ENCODE assay signal across 18 cellular contexts in the genomic region with DNA sequence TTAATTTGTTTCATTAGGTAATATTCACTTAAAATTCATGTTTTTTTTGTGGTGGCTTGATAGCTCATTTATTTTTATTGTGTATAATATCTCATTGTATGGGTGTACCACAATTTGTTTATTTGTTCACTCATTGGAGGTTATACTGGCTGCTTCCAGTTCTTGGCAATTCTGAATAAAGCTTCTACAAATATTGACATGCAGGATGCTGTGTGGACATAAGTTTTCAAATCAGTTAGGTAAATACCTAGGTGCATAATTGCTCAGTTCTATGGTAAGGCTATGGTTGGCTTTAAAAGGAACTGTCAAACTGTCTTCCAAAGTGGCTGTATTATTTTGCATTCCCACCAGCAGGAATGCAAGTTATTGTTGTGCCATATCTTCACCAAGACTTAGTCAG.
DNase-seq lines count a peak whose midpoint lies in the region; ATAC-seq and TF ChIP-seq lines count a peak whose summit lies in the region.
"Had no signal": no experiment of that assay in that cellular context is flagged by ENCODE, and none has a peak within 500 bp of the region (broad histone marks: within the 10 kb centered on the region; RNA-seq: fewer than 3 reads in every experiment).

No MANE protein-coding gene starts in this region.

- H3K27ac Mint-ChIP-seq in mesothelial cell of epicardium: no peak overlapping the region
- H3K27ac Mint-ChIP-seq: CD4-positive, CD25-positive, alpha-beta regulatory T cell; HFFc6; T-cell had no signal

- H3K4me3 Mint-ChIP-seq in mesothelial cell of epicardium: no peak overlapping the region
- H3K4me3 Mint-ChIP-seq: CD4-positive, CD25-positive, alpha-beta regulatory T cell; HFFc6; T-cell had no signal

- ATAC-seq in esophagus mucosa: no peak
- ATAC-seq: HepG2, T-cell had no signal

- H3K4me1 Mint-ChIP-seq in mesothelial cell of epicardium: no peaks in the 10 kb centered on the region
- H3K4me1 Mint-ChIP-seq: CD4-positive, CD25-positive, alpha-beta regulatory T cell; T-cell had no signal

- peaks cover 15% of the 10 kb centered on the region for H3K9me3 Mint-ChIP-seq in mesothelial cell of epicardium

- DNase-seq in NCI-H345 (lab: John Stamatoyannopoulos, UW) (peak; percentile 43), NCI-H345 treated with DMSO at 0.1 percent for 48 hours (lab: John Stamatoyannopoulos, UW; ENCODE audit: unreplicated experiment) (no peak), NCI-H1417 treated with DMSO at 0.1 percent for 48 hours (lab: John Stamatoyannopoulos, UW) (peak; percentile 4), NCI-H526 treated with DMSO at 0.1 percent for 48 hours (lab: John Stamatoyannopoulos, UW) (peak; percentile 76), mesothelial cell of epicardium (ENCODE audit: low spot score in 2 of 2, unreplicated experiment in 2 of 2) (no peak), NCI-H446 (lab: John Stamatoyannopoulos, UW) (no peak)
- DNase-seq: CD4-positive, CD25-positive, alpha-beta regulatory T cell; DND-41; GOT3; HFFc6; Karpas-422; NCI-H187 treated with DMSO at 0.1 percent for 48 hours; NCI-H226; Right ventricle myocardium superior; RPMI8226; T-cell had no signal

- TF ChIP-seq CTCF in mesothelial cell of epicardium (IDR thresholded peaks at IDR 0.05; ENCODE audit: unreplicated experiment): no peak

- no peaks in the 10 kb centered on the region for H3K36me3 Mint-ChIP-seq in mesothelial cell of epicardium
- H3K36me3 Mint-ChIP-seq: CD4-positive, CD25-positive, alpha-beta regulatory T cell; T-cell had no signal

- H3K27me3 Mint-ChIP-seq in mesothelial cell of epicardium (ENCODE audit: low read depth): no peaks in the 10 kb centered on the region
- H3K27me3 Mint-ChIP-seq: CD4-positive, CD25-positive, alpha-beta regulatory T cell; T-cell had no signal

Comparison
In these comparisons a context has a peak if more than half of its experiments do, and no peak if none do; other contexts are left out.
1. DNase-seq: peak in NCI-H345 (single experiment), NCI-H1417 treated with DMSO at 0.1 percent for 48 hours (single experiment) and NCI-H526 treated with DMSO at 0.1 percent for 48 hours (single experiment); none in NCI-H345 treated with DMSO at 0.1 percent for 48 hours (single experiment), mesothelial cell of epicardium (0 of 2) and NCI-H446 (0 of 2).